17 cellular contexts compared by ENCODE assay signal in genomic region chr19:4322942-4323665, GRCh38. TPM values are rescaled to one million over a fixed set of nuclear protein-coding genes. Genes with fewer than 3 reads are reported as not detected.
"Had no signal": no experiment of that assay in that cellular context is flagged by ENCODE, and none has a peak within 500 bp of the region (broad histone marks: within the 10 kb centered on the region; RNA-seq: fewer than 3 reads in every experiment).

No MANE protein-coding gene starts in this region.

- H3K4me3 Mint-ChIP-seq: activated B cell treated with CpG ODN at 0.5 μM for 24 hours; activated CD4-positive, alpha-beta T cell treated with anti-CD3 and anti-CD28 coated beads, Interleukin-2, amount 10 ng/mL, durations not matched to agents 24 days and 14 days; activated naive CD4-positive, alpha-beta T cell treated with anti-CD3 and anti-CD28 coated beads for 36 hours; activated T-helper 17 cell treated with anti-CD3 and anti-CD28 coated beads, Interleukin-2, amount 50 U/mL, for 72 hours; central memory CD8-positive, alpha-beta T cell; natural killer cell; stimulated activated naive CD8-positive, alpha-beta T cell treated with anti-CD3 and anti-CD28 coated beads, Interleukin-15, Interleukin-2, amounts not matched to agents 100 ng/mL and 50 ng/mL, for 24 hours; T-helper 1 cell treated with Interleukin-12 subunit alpha and Interleukin-12 subunit beta and Interleukin-4 antibody, amounts not matched to agents 30 μg/mL and 1 μg/mL, for 36 hours had no signal

- H3K27ac Mint-ChIP-seq: activated B cell treated with CpG ODN at 0.5 μM for 24 hours; activated CD4-positive, alpha-beta T cell treated with anti-CD3 and anti-CD28 coated beads, Interleukin-2, amount 10 ng/mL, durations not matched to agents 24 days and 14 days; activated naive CD4-positive, alpha-beta T cell treated with anti-CD3 and anti-CD28 coated beads for 36 hours; activated T-helper 17 cell treated with anti-CD3 and anti-CD28 coated beads, Interleukin-2, amount 50 U/mL, for 72 hours; natural killer cell; stimulated activated naive CD8-positive, alpha-beta T cell treated with anti-CD3 and anti-CD28 coated beads, Interleukin-15, Interleukin-2, amounts not matched to agents 100 ng/mL and 50 ng/mL, for 24 hours; T-helper 1 cell treated with Interleukin-12 subunit alpha and Interleukin-12 subunit beta and Interleukin-4 antibody, amounts not matched to agents 30 μg/mL and 1 μg/mL, for 36 hours had no signal

- H3K9me3 Mint-ChIP-seq: activated T-helper 17 cell treated with anti-CD3 and anti-CD28 coated beads, Interleukin-2, amount 50 U/mL, for 72 hours had no signal

- H3K9me3 ChIP-seq: psoas muscle, testis had no signal

- DNase-seq: activated B cell treated with CpG ODN at 0.5 μM for 24 hours; activated CD4-positive, alpha-beta T cell treated with anti-CD3 and anti-CD28 coated beads, Interleukin-2, amount 10 ng/mL, durations not matched to agents 24 days and 14 days; activated CD8-positive, alpha-beta memory T cell treated with anti-CD3 and anti-CD28 coated beads for 24 hours; activated naive CD4-positive, alpha-beta T cell treated with anti-CD3 and anti-CD28 coated beads for 36 hours; natural killer cell; nucleus accumbens; stimulated activated CD4-positive, alpha-beta T cell treated with anti-CD3 and anti-CD28 coated beads, Interleukin-2, amount 100 ng/mL, for 48 hours; testis had no signal

- H3K4me3 ChIP-seq: lung, psoas muscle, testis had no signal

- H3K36me3 Mint-ChIP-seq: natural killer cell had no signal

- H3K4me1 ChIP-seq: psoas muscle, testis had no signal

- H3K27ac ChIP-seq: psoas muscle, testis had no signal

- ATAC-seq: activated T-helper 17 cell treated with anti-CD3 and anti-CD28 coated beads, Interleukin-2, amount 50 U/mL, for 72 hours; natural killer cell; psoas muscle had no signal

- H3K27me3 ChIP-seq: testis had no signal

- H3K27me3 Mint-ChIP-seq: activated B cell treated with CpG ODN at 0.5 μM for 24 hours; activated T-helper 17 cell treated with anti-CD3 and anti-CD28 coated beads, Interleukin-2, amount 50 U/mL, for 72 hours; central memory CD8-positive, alpha-beta T cell had no signal

RNA-seq across cellular contexts. Expression of gene FSD1, which starts 18.7 kb away (rescaled TPM):
- total RNA-seq: psoas muscle had no signal

RNA-seq across cellular contexts. Expression of gene TMIGD2, which starts 20.9 kb away (rescaled TPM):
- total RNA-seq: activated B cell treated with CpG ODN at 0.5 μM for 24 hours, epithelial cell of proximal tubule, kidney epithelial cell had no signal

RNA-seq across cellular contexts. Expression of gene SHD, which starts 44.0 kb away (rescaled TPM):
- total RNA-seq: activated B cell treated with CpG ODN at 0.5 μM for 24 hours; activated CD4-positive, alpha-beta T cell treated with anti-CD3 and anti-CD28 coated beads, Interleukin-2, amount 10 ng/mL, durations not matched to agents 24 days and 14 days; activated naive CD4-positive, alpha-beta T cell treated with anti-CD3 and anti-CD28 coated beads for 36 hours; activated T-helper 17 cell treated with anti-CD3 and anti-CD28 coated beads, Interleukin-2, amount 50 U/mL, for 72 hours; epithelial cell of proximal tubule; kidney epithelial cell; lung; mucosa of gallbladder had no signal
